Comparison of ENCODE assay signal across 19 cellular contexts in the genomic region with DNA sequence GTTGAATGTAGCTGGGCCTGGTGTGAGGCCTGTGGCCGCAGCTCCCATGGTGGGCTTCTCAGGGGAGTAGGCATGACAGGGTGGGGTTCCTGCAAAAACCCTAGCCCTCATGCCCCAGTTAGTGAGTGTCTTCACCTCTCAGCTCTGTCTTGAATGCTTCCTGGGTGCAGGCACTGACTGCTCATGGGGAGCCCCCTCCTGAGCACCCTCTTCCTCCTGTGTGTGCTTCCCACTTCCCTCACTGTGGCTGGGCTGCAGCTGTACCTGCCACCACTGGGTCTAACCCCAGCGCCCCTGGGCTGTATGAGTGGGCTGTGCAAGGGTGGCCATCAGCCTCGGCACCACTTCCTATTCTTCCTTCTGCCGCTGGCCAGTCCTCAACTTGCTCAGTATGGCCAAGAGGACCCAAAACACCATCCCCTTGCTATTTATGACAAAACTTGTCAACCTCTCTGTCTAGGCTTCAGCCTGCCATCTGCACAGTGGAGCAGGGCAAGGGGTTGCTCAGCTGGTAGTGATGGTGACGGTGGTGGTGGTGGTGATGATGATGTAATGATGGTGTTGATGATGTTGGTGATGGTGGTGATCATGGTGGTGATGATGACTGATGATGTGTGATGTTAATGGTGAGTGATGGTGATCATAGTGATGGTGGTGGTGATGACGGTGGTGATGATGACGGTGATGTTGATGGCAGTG.
A peak's percentile ranks its signal among the peaks of the same experiment; 100 is the strongest.
DNase-seq lines count a peak whose midpoint lies in the region; ATAC-seq lines count a peak whose summit lies in the region.
"Had no signal": no experiment of that assay in that cellular context is flagged by ENCODE, and none has a peak within 500 bp of the region (broad histone marks: within the 10 kb centered on the region; RNA-seq: fewer than 3 reads in every experiment).

No MANE protein-coding gene starts in this region.

- H3K9me3 ChIP-seq in CD8-positive, alpha-beta memory T cell (ENCODE audit: low read length): no peaks in the 10 kb centered on the region
- H3K9me3 ChIP-seq: body of pancreas, esophagus muscularis mucosa, psoas muscle, tibial artery had no signal

- peaks cover 64 to 82% (median 65%) of the 10 kb centered on the region in 3 donors for H3K4me1 Mint-ChIP-seq in CD8-positive, alpha-beta memory T cell
- H3K4me1 Mint-ChIP-seq in IgD-negative memory B cell: peaks cover 41 to 44% (median 42%) of the 10 kb centered on the region in 3 donors
- peaks cover 56% of the 10 kb centered on the region for H3K4me1 Mint-ChIP-seq in activated naive CD8-positive, alpha-beta T cell (ENCODE audit: low read depth)
- H3K4me1 Mint-ChIP-seq in naive thymus-derived CD8-positive, alpha-beta T cell: peaks cover 25 to 83% (median 77%) of the 10 kb centered on the region in 4 donors

- H3K27ac ChIP-seq in CD8-positive, alpha-beta memory T cell (ENCODE audit: low read depth, low read length): peak overlapping the region; percentile 61
- H3K27ac ChIP-seq: body of pancreas, esophagus muscularis mucosa, tibial artery had no signal

- peaks cover 0 to 3% (median 0%) of the 10 kb centered on the region in 5 donors for H3K9me3 Mint-ChIP-seq in CD8-positive, alpha-beta memory T cell
- peaks cover 0 to 3% (median 0%) of the 10 kb centered on the region in 3 donors for H3K9me3 Mint-ChIP-seq in IgD-negative memory B cell
- H3K9me3 Mint-ChIP-seq in activated naive CD8-positive, alpha-beta T cell (ENCODE audit: low read depth): peaks cover 5% of the 10 kb centered on the region
- peaks cover 0 to 10% (median 3%) of the 10 kb centered on the region in 9 donors for H3K9me3 Mint-ChIP-seq in naive thymus-derived CD8-positive, alpha-beta T cell

- peaks cover 75% of the 10 kb centered on the region for H3K4me1 ChIP-seq in CD8-positive, alpha-beta memory T cell (ENCODE audit: insufficient read depth, low read length)

- ATAC-seq in naive thymus-derived CD8-positive, alpha-beta T cell: no peak
- no peak for ATAC-seq in HG02610 (IDR thresholded peaks at IDR 0.05; ENCODE audit: unreplicated experiment)
- ATAC-seq in left colon: no peak
- ATAC-seq: body of pancreas, HCT116, psoas muscle, SK-N-SH treated with all-trans-retinoic acid at 6 μM for 48 hours had no signal

- CTCF ChIA-PET in CD8-positive, alpha-beta memory T cell (lab: Charles Lee): interaction anchor here (2.9 to 3.3 kb wide), 2 partner anchors 13 to 49 kb away, joined by 11 to 13 read pairs; no protein-coding TSS in a partner anchor

- H3K27ac Mint-ChIP-seq in CD8-positive, alpha-beta memory T cell: peak overlapping the region; percentile 80 to 99 (median 94)
- peak overlapping the region; percentile 73 to 97 (median 95) for H3K27ac Mint-ChIP-seq in IgD-negative memory B cell
- peak overlapping the region; percentile 38 for H3K27ac Mint-ChIP-seq in activated naive CD8-positive, alpha-beta T cell
- peak overlapping the region; percentile 82 to 99 (median 94) for H3K27ac Mint-ChIP-seq in naive thymus-derived CD8-positive, alpha-beta T cell

- H3K4me3 Mint-ChIP-seq in CD8-positive, alpha-beta memory T cell: peak overlapping the region; percentile 20 to 82 (median 42)
- peak overlapping the region in 3 of 4 donors; percentile 54 to 77 (median 63) for H3K4me3 Mint-ChIP-seq in IgD-negative memory B cell
- peak overlapping the region; percentile 61 for H3K4me3 Mint-ChIP-seq in activated naive CD8-positive, alpha-beta T cell
- peak overlapping the region; percentile 2 to 69 (median 46) for H3K4me3 Mint-ChIP-seq in naive thymus-derived CD8-positive, alpha-beta T cell

- DNase-seq in CD8-positive, alpha-beta memory T cell: peak in 3 of 5 donors; percentile 41 to 63 (median 45)
- peak in 5 of 10 donors; percentile 7 to 52 (median 41) for DNase-seq in naive thymus-derived CD8-positive, alpha-beta T cell
- DNase-seq in left colon (no peak), middle frontal gyrus (ENCODE audit: extremely low spot score, low spot score) (no peak)
- DNase-seq: activated gamma-delta T cell treated with Interleukin-2 at 50 U/mL for 16 hours, body of pancreas, cortex of kidney, KG1, NCI-H1092 treated with DMSO at 0.1 percent for 48 hours, NCI-H82, psoas muscle, tibial artery had no signal

- H3K27me3 ChIP-seq in CD8-positive, alpha-beta memory T cell (ENCODE audit: insufficient read depth, low read length, poor library complexity, severe bottlenecking): no peaks in the 10 kb centered on the region
- H3K27me3 ChIP-seq: body of pancreas, esophagus muscularis mucosa, tibial artery had no signal

- no peaks in the 10 kb centered on the region for H3K36me3 ChIP-seq in CD8-positive, alpha-beta memory T cell (ENCODE audit: insufficient read depth, low read length)
- H3K36me3 ChIP-seq: esophagus muscularis mucosa, tibial artery had no signal

- no peaks in the 10 kb centered on the region for H3K27me3 Mint-ChIP-seq in CD8-positive, alpha-beta memory T cell
- peaks cover 1% of the 10 kb centered on the region for H3K27me3 Mint-ChIP-seq in IgD-negative memory B cell
- H3K27me3 Mint-ChIP-seq in activated naive CD8-positive, alpha-beta T cell: no peaks in the 10 kb centered on the region
- H3K27me3 Mint-ChIP-seq in naive thymus-derived CD8-positive, alpha-beta T cell: no peaks in the 10 kb centered on the region

- intact Hi-C loops in left colon (cut with DNase I, micrococcal nuclease): no loop called here

- no peak overlapping the region for H3K4me3 ChIP-seq in CD8-positive, alpha-beta memory T cell (ENCODE audit: low read length)
- H3K4me3 ChIP-seq: body of pancreas, esophagus muscularis mucosa, smooth muscle cell, tibial artery had no signal

- H3K36me3 Mint-ChIP-seq in CD8-positive, alpha-beta memory T cell: no peaks in the 10 kb centered on the region
- no peaks in the 10 kb centered on the region for H3K36me3 Mint-ChIP-seq in IgD-negative memory B cell
- peaks cover 3% of the 10 kb centered on the region for H3K36me3 Mint-ChIP-seq in activated naive CD8-positive, alpha-beta T cell
- no peaks in the 10 kb centered on the region for H3K36me3 Mint-ChIP-seq in naive thymus-derived CD8-positive, alpha-beta T cell

- POLR2A ChIA-PET in CD8-positive, alpha-beta memory T cell (lab: Charles Lee): interaction anchor here (0.5 kb wide), 1 partner anchor 225 kb away, joined by 3 read pairs; no protein-coding TSS in a partner anchor
- POLR2A ChIA-PET in naive thymus-derived CD8-positive, alpha-beta T cell (lab: Charles Lee): interaction anchor here (1.3 to 2.2 kb wide), 2 partner anchors 11 to 230 kb away, joined by 4 to 7 read pairs; a partner anchor contains a TSS

Comparison
In these comparisons a context has a peak if more than half of its experiments do, and no peak if none do; other contexts are left out.
1. DNase-seq: peak in CD8-positive, alpha-beta memory T cell (3 of 5); none in left colon (0 of 2) and middle frontal gyrus (single experiment).
2. H3K27ac Mint-ChIP-seq: peak in every context shown above with its lines; median percentile 95 in IgD-negative memory B cell; 94 in CD8-positive, alpha-beta memory T cell; 94 in naive thymus-derived CD8-positive, alpha-beta T cell; 38 in activated naive CD8-positive, alpha-beta T cell.
3. Peak in every context shown above with its lines, with median percentiles within 50 percentile points of each other: H3K4me3 Mint-ChIP-seq.